Comparison of ENCODE assay signal across 28 cellular contexts in the genomic region with DNA sequence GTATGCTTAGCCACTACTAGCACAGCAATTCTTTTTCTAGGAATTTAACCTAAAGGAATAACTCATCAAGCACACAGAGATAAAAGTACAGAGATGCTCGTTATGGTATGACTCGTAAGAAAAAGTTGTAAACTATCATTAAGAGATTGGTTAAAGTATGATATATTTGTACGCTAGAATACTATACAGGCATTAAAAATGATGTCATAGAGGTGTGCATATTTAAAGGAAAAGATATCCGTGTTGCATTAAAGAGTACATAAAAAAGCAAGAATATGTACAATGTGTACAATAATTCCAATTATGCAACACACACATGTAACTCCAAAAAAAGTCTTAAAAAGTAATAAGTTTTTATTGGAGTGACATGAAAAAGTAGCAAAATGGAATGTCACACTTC.
"Had no signal": no experiment of that assay in that cellular context is flagged by ENCODE, and none has a peak within 500 bp of the region (broad histone marks: within the 10 kb centered on the region; RNA-seq: fewer than 3 reads in every experiment).

No MANE protein-coding gene starts in this region.

- H3K4me1 ChIP-seq: stomach, testis, thyroid gland, tibial nerve, upper lobe of left lung, upper lobe of right lung, uterus, vagina had no signal

- H3K4me3 ChIP-seq: stomach, suprapubic skin, testis, thoracic aorta, thyroid gland, tibial artery, tibial nerve, transverse colon, upper lobe of left lung, upper lobe of right lung, uterus, vagina had no signal

- H3K4me3 Mint-ChIP-seq: stimulated activated effector memory CD8-positive, alpha-beta T cell treated with anti-CD3 and anti-CD28 coated beads, Interleukin-12 subunit alpha, Interleukin-12 subunit beta, amount 100 ng/mL, for 72 hours; stimulated activated memory B cell treated with anti-CD40 and anti-IgM and Interleukin-4, amounts not matched to agents 10 μg/mL and 1 μg/mL and 100 μg/mL, for 72 hours; stimulated activated naive B cell treated with anti-CD40 and anti-IgM and Interleukin-4, amounts not matched to agents 10 μg/mL and 1 μg/mL and 100 μg/mL, for 72 hours; stimulated activated naive CD8-positive, alpha-beta T cell treated with anti-CD3 and anti-CD28 coated beads, Interleukin-15, amount 100 ng/mL, for 72 hours; stimulated activated naive CD8-positive, alpha-beta T cell treated with anti-CD3 and anti-CD28 coated beads, Interleukin-15, Interleukin-2, amounts not matched to agents 100 ng/mL and 50 ng/mL, for 24 hours; type B pancreatic cell had no signal

- H3K27ac ChIP-seq: stomach, suprapubic skin, testis, thoracic aorta, thyroid gland, tibial artery, tibial nerve, transverse colon, upper lobe of left lung, upper lobe of right lung, uterus, vagina had no signal

- DNase-seq: stimulated activated CD4-positive, alpha-beta T cell treated with anti-CD3 and anti-CD28 coated beads, Interleukin-2, amount 100 ng/mL, for 48 hours; stimulated activated CD4-positive, alpha-beta T cell treated with anti-CD3 and anti-CD28 coated beads, Interleukin-4, amount 100 ng/mL, for 1 hour; stimulated activated CD4-positive, alpha-beta T cell treated with anti-CD3 and anti-CD28 coated beads, Interleukin-4, amount 100 ng/mL, for 24 hours; stimulated activated CD4-positive, alpha-beta T cell treated with anti-CD3 and anti-CD28 coated beads, Interleukin-4, amount 100 ng/mL, for 4 hours; stimulated activated CD8-positive, alpha-beta memory T cell treated with anti-CD3 and anti-CD28 coated beads, Interleukin-4, amount 100 ng/mL, for 48 hours; stimulated activated naive B cell treated with anti-CD40 and anti-IgM and Interleukin-4, amounts not matched to agents 10 μg/mL and 1 μg/mL and 100 μg/mL, for 72 hours; stimulated activated naive CD4-positive, alpha-beta T cell; stimulated activated naive CD4-positive, alpha-beta T cell treated with Interleukin-2 at 50 U/mL for 16 hours; stimulated activated naive CD8-positive, alpha-beta T cell treated with anti-CD3 and anti-CD28 coated beads, Interleukin-15, amount 100 ng/mL, for 72 hours; stimulated activated naive CD8-positive, alpha-beta T cell treated with anti-CD3 and anti-CD28 coated beads, Interleukin-15, Interleukin-2, amounts not matched to agents 100 U/mL and 50 U/mL, for 24 hours; stomach; substantia nigra; testis; thyroid gland; tibial artery; transverse colon; upper lobe of right lung; uterus had no signal

- H3K27me3 Mint-ChIP-seq: stimulated activated naive CD8-positive, alpha-beta T cell treated with anti-CD3 and anti-CD28 coated beads, Interleukin-15, amount 100 ng/mL, for 72 hours; stimulated activated naive CD8-positive, alpha-beta T cell treated with anti-CD3 and anti-CD28 coated beads, Interleukin-15, Interleukin-2, amounts not matched to agents 100 ng/mL and 50 ng/mL, for 24 hours had no signal

- H3K4me1 Mint-ChIP-seq: stimulated activated effector memory CD8-positive, alpha-beta T cell treated with anti-CD3 and anti-CD28 coated beads, Interleukin-12 subunit alpha, Interleukin-12 subunit beta, amount 100 ng/mL, for 72 hours; stimulated activated memory B cell treated with anti-CD40 and anti-IgM and Interleukin-4, amounts not matched to agents 10 μg/mL and 1 μg/mL and 100 μg/mL, for 72 hours; stimulated activated naive B cell treated with anti-CD40 and anti-IgM and Interleukin-4, amounts not matched to agents 10 μg/mL and 1 μg/mL and 100 μg/mL, for 72 hours; stimulated activated naive CD8-positive, alpha-beta T cell treated with anti-CD3 and anti-CD28 coated beads, Interleukin-15, amount 100 ng/mL, for 72 hours had no signal

- H3K27ac Mint-ChIP-seq: stimulated activated effector memory CD8-positive, alpha-beta T cell treated with anti-CD3 and anti-CD28 coated beads, Interleukin-12 subunit alpha, Interleukin-12 subunit beta, amount 100 ng/mL, for 72 hours; stimulated activated memory B cell treated with anti-CD40 and anti-IgM and Interleukin-4, amounts not matched to agents 10 μg/mL and 1 μg/mL and 100 μg/mL, for 72 hours; stimulated activated naive B cell treated with anti-CD40 and anti-IgM and Interleukin-4, amounts not matched to agents 10 μg/mL and 1 μg/mL and 100 μg/mL, for 72 hours; stimulated activated naive CD8-positive, alpha-beta T cell treated with anti-CD3 and anti-CD28 coated beads, Interleukin-15, amount 100 ng/mL, for 72 hours; stimulated activated naive CD8-positive, alpha-beta T cell treated with anti-CD3 and anti-CD28 coated beads, Interleukin-15, Interleukin-2, amounts not matched to agents 100 ng/mL and 50 ng/mL, for 24 hours; type B pancreatic cell had no signal

- FAIRE-seq: urothelium cell line had no signal

- H3K27me3 ChIP-seq: stomach, suprapubic skin, testis, thyroid gland, tibial artery, tibial nerve, transverse colon, upper lobe of left lung, upper lobe of right lung, uterus, vagina had no signal

- H3K36me3 Mint-ChIP-seq: stimulated activated effector memory CD8-positive, alpha-beta T cell treated with anti-CD3 and anti-CD28 coated beads, Interleukin-12 subunit alpha, Interleukin-12 subunit beta, amount 100 ng/mL, for 72 hours; stimulated activated memory B cell treated with anti-CD40 and anti-IgM and Interleukin-4, amounts not matched to agents 10 μg/mL and 1 μg/mL and 100 μg/mL, for 72 hours; stimulated activated naive B cell treated with anti-CD40 and anti-IgM and Interleukin-4, amounts not matched to agents 10 μg/mL and 1 μg/mL and 100 μg/mL, for 72 hours; type B pancreatic cell had no signal

- H3K9me3 Mint-ChIP-seq: stimulated activated memory B cell treated with anti-CD40 and anti-IgM and Interleukin-4, amounts not matched to agents 10 μg/mL and 1 μg/mL and 100 μg/mL, for 72 hours; stimulated activated naive B cell treated with anti-CD40 and anti-IgM and Interleukin-4, amounts not matched to agents 10 μg/mL and 1 μg/mL and 100 μg/mL, for 72 hours; type B pancreatic cell had no signal

- H3K36me3 ChIP-seq: stomach, suprapubic skin, thoracic aorta, thyroid gland, tibial artery, tibial nerve, transverse colon, upper lobe of left lung, upper lobe of right lung, uterus, vagina had no signal

- ATAC-seq: stimulated activated memory B cell treated with anti-CD40 and anti-IgM and Interleukin-4, amounts not matched to agents 10 μg/mL and 1 μg/mL and 100 μg/mL, for 72 hours; stimulated activated naive B cell treated with anti-CD40 and anti-IgM and Interleukin-4, amounts not matched to agents 10 μg/mL and 1 μg/mL and 100 μg/mL, for 72 hours; stimulated activated naive CD8-positive, alpha-beta T cell treated with anti-CD3 and anti-CD28 coated beads, Interleukin-15, amount 100 ng/mL, for 72 hours; stimulated activated naive CD8-positive, alpha-beta T cell treated with anti-CD3 and anti-CD28 coated beads, Interleukin-15, Interleukin-2, amounts not matched to agents 100 U/mL and 50 U/mL, for 24 hours; upper lobe of right lung had no signal

- H3K9me3 ChIP-seq: stomach, suprapubic skin, testis, thoracic aorta, thyroid gland, tibial artery, tibial nerve, transverse colon, upper lobe of left lung, upper lobe of right lung, uterus, vagina had no signal
